Comparison of ENCODE assay signal across 24 cellular contexts in the genomic region with DNA sequence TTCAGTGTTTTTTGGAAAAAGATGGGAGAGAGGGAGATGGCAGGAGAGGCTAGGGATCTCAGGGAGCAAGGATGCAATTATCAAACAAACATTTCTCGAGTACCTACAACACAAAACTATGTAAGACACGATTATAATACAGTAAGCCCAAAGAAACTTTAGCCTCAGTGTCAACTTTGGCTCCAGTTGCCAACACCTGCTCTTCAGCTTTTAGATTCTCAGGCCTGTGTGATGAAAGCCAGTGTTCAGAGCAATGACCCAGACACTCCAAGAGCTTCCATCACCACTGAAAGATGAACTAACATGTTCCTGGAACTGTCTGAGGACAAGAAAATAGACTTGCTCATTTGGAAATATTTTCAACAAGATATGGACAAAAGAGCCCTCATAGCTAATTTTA. TPM values are rescaled to one million over a fixed set of nuclear protein-coding genes. Genes with fewer than 3 reads are reported as not detected.
DNase-seq lines count a peak whose midpoint lies in the region; ATAC-seq and TF ChIP-seq lines count a peak whose summit lies in the region.
"Had no signal": no experiment of that assay in that cellular context is flagged by ENCODE, and none has a peak within 500 bp of the region (broad histone marks: within the 10 kb centered on the region; RNA-seq: fewer than 3 reads in every experiment).

No MANE protein-coding gene starts in this region.

- H3K27ac ChIP-seq in VCaP (peak overlapping the region; percentile 77), body of pancreas (peak overlapping the region in 3 of 4 donors; percentile 11 to 53 (median 24)), left lung (no peak overlapping the region)
- H3K27ac ChIP-seq: BLaER1 had no signal

- H3K27me3 ChIP-seq in body of pancreas (no peaks in the 10 kb centered on the region), left lung (peaks cover 0 to 5% of the 10 kb centered on the region in 2 donors)
- H3K27me3 ChIP-seq: BE2C, BLaER1 had no signal

- peaks cover 19% of the 10 kb centered on the region for H3K27me3 Mint-ChIP-seq in activated T-helper 17 cell treated with anti-CD3 and anti-CD28 coated beads, Interleukin-2, amount 50 U/mL, for 72 hours

- peaks cover 12% of the 10 kb centered on the region for H3K4me1 ChIP-seq in body of pancreas
- no peaks in the 10 kb centered on the region for H3K4me1 ChIP-seq in left lung
- H3K4me1 ChIP-seq: BLaER1 had no signal

- no peaks in the 10 kb centered on the region for H3K36me3 Mint-ChIP-seq in activated T-helper 17 cell treated with anti-CD3 and anti-CD28 coated beads, Interleukin-2, amount 50 U/mL, for 72 hours (ENCODE audit: low read depth)
- H3K36me3 Mint-ChIP-seq: CD14-positive monocyte; CD4-positive, alpha-beta memory T cell; CD4-positive, CD25-positive, alpha-beta regulatory T cell; CD8-positive, alpha-beta memory T cell had no signal

- no peaks in the 10 kb centered on the region for H3K9me3 ChIP-seq in body of pancreas
- no peaks in the 10 kb centered on the region for H3K9me3 ChIP-seq in left lung
- H3K9me3 ChIP-seq: BE2C, BLaER1 had no signal

- 27 to 30% methylated on average over 2 of the region's 2 CpGs for WGBS in body of pancreas, 2 donors

- intact Hi-C loops in Right ventricle myocardium superior (cut with DNase I) (no loop called here), left ventricle myocardium superior (cut with micrococcal nuclease) (no loop called here), body of pancreas (cut with DNase I) (no loop called here), left lung (cut with DNase I) (no loop called here)

- H3K4me3 Mint-ChIP-seq in activated T-helper 17 cell treated with anti-CD3 and anti-CD28 coated beads, Interleukin-2, amount 50 U/mL, for 72 hours, result no peak overlapping the region
- H3K4me3 Mint-ChIP-seq: CD14-positive monocyte; CD4-positive, alpha-beta memory T cell; CD4-positive, CD25-positive, alpha-beta regulatory T cell; CD8-positive, alpha-beta memory T cell had no signal

- H3K27ac Mint-ChIP-seq in activated T-helper 17 cell treated with anti-CD3 and anti-CD28 coated beads, Interleukin-2, amount 50 U/mL, for 72 hours, result no peak overlapping the region
- H3K27ac Mint-ChIP-seq: CD14-positive monocyte; CD4-positive, alpha-beta memory T cell; CD4-positive, CD25-positive, alpha-beta regulatory T cell; CD8-positive, alpha-beta memory T cell had no signal

- DNase-seq in Right ventricle myocardium superior, result no peak
- DNase-seq in left ventricle myocardium superior, result no peak
- peak; percentile 52 to 74 (median 62) for DNase-seq in body of pancreas
- DNase-seq in left lung, result no peak
- DNase-seq: 8988T; ACHN; BE2C; C1 segment of cervical spinal cord; CD4-positive, alpha-beta memory T cell; CD4-positive, CD25-positive, alpha-beta regulatory T cell; CD8-positive, alpha-beta memory T cell; COR-L47; DMS 273 treated with DMSO at 0.1 percent for 48 hours; DMS153; DMS53; DMS79; DND-41; EL; GDM1 had no signal

- no peak for TF ChIP-seq POLR2A in body of pancreas (IDR thresholded peaks at IDR 0.05)

- H3K36me3 ChIP-seq in body of pancreas (replicated peaks in 1 of 2; ENCODE audit: insufficient read depth in 1 of 2, low read depth in 2 of 2) (no peaks in the 10 kb centered on the region), left lung (no peaks in the 10 kb centered on the region)
- H3K36me3 ChIP-seq: BE2C, BLaER1 had no signal

- H3K9me3 Mint-ChIP-seq in activated T-helper 17 cell treated with anti-CD3 and anti-CD28 coated beads, Interleukin-2, amount 50 U/mL, for 72 hours, result no peaks in the 10 kb centered on the region
- H3K9me3 Mint-ChIP-seq: CD4-positive, alpha-beta memory T cell; CD8-positive, alpha-beta memory T cell had no signal

- H3K4me1 Mint-ChIP-seq in activated T-helper 17 cell treated with anti-CD3 and anti-CD28 coated beads, Interleukin-2, amount 50 U/mL, for 72 hours, result no peaks in the 10 kb centered on the region
- H3K4me1 Mint-ChIP-seq: CD14-positive monocyte; CD4-positive, alpha-beta memory T cell; CD4-positive, CD25-positive, alpha-beta regulatory T cell; CD8-positive, alpha-beta memory T cell had no signal

- TF ChIP-seq CTCF in VCaP (conservative IDR thresholded peaks at IDR 0.05) (no peak), body of pancreas (IDR thresholded peaks at IDR 0.05) (no peak), left lung (IDR thresholded peaks at IDR 0.05) (no peak)

- peak; percentile 36 for ATAC-seq in Right ventricle myocardium superior (ENCODE audit: poor library complexity)
- no peak for ATAC-seq in left ventricle myocardium superior
- peak; percentile 91 for ATAC-seq in body of pancreas
- no peak for ATAC-seq in activated T-helper 17 cell treated with anti-CD3 and anti-CD28 coated beads, Interleukin-2, amount 50 U/mL, for 72 hours (replicated peaks)
- ATAC-seq in left lung, result no peak
- ATAC-seq: GM12878 had no signal

- H3K4me3 ChIP-seq in body of pancreas, result no peak overlapping the region
- H3K4me3 ChIP-seq in left lung, result no peak overlapping the region
- H3K4me3 ChIP-seq: BLaER1, GM12878 had no signal

RNA-seq across cellular contexts. Expression of gene CEP295, which starts 31.4 kb away (rescaled TPM):
- 4.5 TPM for total RNA-seq in Right ventricle myocardium superior
- 4.2 TPM for total RNA-seq in left ventricle myocardium superior
- 10 to 100 TPM in 1 of 2 donors, 1 to 10 TPM in 1; 8.3 to 11.2 TPM for total RNA-seq in body of pancreas
- 10 to 100 TPM; 30.7 to 33.4 TPM for total RNA-seq in activated T-helper 17 cell treated with anti-CD3 and anti-CD28 coated beads, Interleukin-2, amount 50 U/mL, for 72 hours
- total RNA-seq in left lung, result 10 to 100 TPM; 10.5 to 11.3 TPM

Comparison
In these comparisons a context has a peak if more than half of its experiments do, and no peak if none do; other contexts are left out.
1. ATAC-seq: peak in Right ventricle myocardium superior (single experiment) and body of pancreas (single experiment); none in left ventricle myocardium superior (single experiment), activated T-helper 17 cell treated with anti-CD3 and anti-CD28 coated beads, Interleukin-2, amount 50 U/mL, for 72 hours (single experiment) and left lung (single experiment).
2. DNase-seq: peak in body of pancreas (4 of 4); none in Right ventricle myocardium superior (single experiment), left ventricle myocardium superior (single experiment) and left lung (0 of 2).
3. H3K27ac ChIP-seq: peak in VCaP (single experiment) and body of pancreas (3 of 4); none in left lung (0 of 2).